ENCODE assay signal across 8 cellular contexts in genomic region chr16:73956592-73957495, GRCh38.
A peak's percentile ranks its signal among the peaks of the same experiment; 100 is the strongest.
DNase-seq lines count a peak whose midpoint lies in the region; ATAC-seq, FAIRE-seq and TF ChIP-seq lines count a peak whose summit lies in the region.

No MANE protein-coding gene starts in this region.

- BruUV-seq in GM12878 (replicated peaks; lab: Mats Ljungman, UMichigan): no TSS peak

- H3K27ac ChIP-seq in OCI-LY1 (ENCODE audit: low read depth, low read length, poor library complexity, severe bottlenecking) (no peak overlapping the region), GM12878 (ENCODE audit: control insufficient read depth, insufficient read depth) (no peak overlapping the region), iPS DF 6.9 (ENCODE audit: low read length) (no peak overlapping the region)

- H3K36me3 ChIP-seq in OCI-LY1 (ENCODE audit: insufficient read depth, low read length) (no peaks in the 10 kb centered on the region), GM12878 (ENCODE audit: control insufficient read depth in 2 of 2, insufficient read depth in 2 of 2, low read length in 1 of 2) (no peaks in the 10 kb centered on the region), iPS DF 6.9 (ENCODE audit: control insufficient read depth, insufficient read depth, low read length) (no peaks in the 10 kb centered on the region)

- peak; percentile 85 for TF ChIP-seq CTCF in OCI-LY1 (IDR thresholded peaks at IDR 0.05; ENCODE audit: low read length)
- peak; percentile 78 to 85 (median 78) for TF ChIP-seq CTCF in GM12878 (IDR thresholded peaks at IDR 0.05 in 2 of 3, conservative IDR thresholded peaks at IDR 0.05 in 1 of 3; ENCODE audit: control insufficient read depth in 2 of 3, extremely low read depth in 1 of 3, insufficient read depth in 1 of 3, low read depth in 3 of 3, low read length in 3 of 3)

- H4K20me1 ChIP-seq in OCI-LY1 (ENCODE audit: insufficient read depth, low read length): no peaks in the 10 kb centered on the region
- no peaks in the 10 kb centered on the region for H4K20me1 ChIP-seq in GM12878 (ENCODE audit: control insufficient read depth, insufficient read depth)

- CTCF ChIA-PET in GM12878 (lab: Yijun Ruan, JAX): interaction anchor here (0.7 to 3.5 kb wide), 15 partner anchors 10 to 1454 kb away, joined by 3 to 17 read pairs (median 4); no protein-coding TSS in a partner anchor

- no peaks in the 10 kb centered on the region for H3K27me3 ChIP-seq in OCI-LY1 (ENCODE audit: insufficient read depth, low read length)
- no peaks in the 10 kb centered on the region for H3K27me3 ChIP-seq in GM12878 (replicated peaks in 1 of 2; ENCODE audit: control insufficient read depth in 2 of 2, insufficient read depth in 2 of 2, low read length in 1 of 2)
- H3K27me3 ChIP-seq in iPS DF 6.9 (ENCODE audit: control insufficient read depth, insufficient read depth, low read length): no peaks in the 10 kb centered on the region

- peak; percentile 80 for FAIRE-seq in GM12878 (lab: Jason Lieb, UNC)

- RAD21 ChIA-PET in GM12878 (lab: Charles Lee; ENCODE audit: unreplicated experiment): interaction anchor here (0.7 to 1.3 kb wide), 5 partner anchors 56 to 1124 kb away, joined by 3 to 4 read pairs (median 3); no protein-coding TSS in a partner anchor

- H3K4me1 ChIP-seq in OCI-LY1 (ENCODE audit: insufficient read depth, low read length, severe bottlenecking) (no peaks in the 10 kb centered on the region), GM12878 (ENCODE audit: control insufficient read depth, insufficient read depth, low read length) (no peaks in the 10 kb centered on the region), iPS DF 6.9 (ENCODE audit: control insufficient read depth, insufficient read depth, low read length) (no peaks in the 10 kb centered on the region; the same call in 1 of the 2 replicates)

- TF ChIP-seq EP300 in GM12878 (IDR thresholded peaks at IDR 0.05; ENCODE audit: borderline replicate concordance in 1 of 2, control insufficient read depth in 1 of 2, low read depth in 2 of 2, low read length in 2 of 2): no peak

- H3K79me2 ChIP-seq in OCI-LY1 (ENCODE audit: insufficient read depth, low read length): no peaks in the 10 kb centered on the region
- H3K79me2 ChIP-seq in GM12878 (ENCODE audit: control insufficient read depth, insufficient read depth, low read length): no peaks in the 10 kb centered on the region

- in situ Hi-C loops in GM12878 (cut with MboI): loop anchor here (10.0 kb wide), 1 partner anchor 1832 kb away; no protein-coding TSS in a partner anchor

- POLR2A ChIA-PET in GM12878 (lab: Charles Lee): no interaction called here

- DNase-seq in activated T-cell treated with anti-CD3 and anti-CD28 coated beads, Interleukin-2, amount 50 U/mL, for 48 hours: peak; percentile 34 to 45
- DNase-seq in activated T-cell treated with anti-CD3 and anti-CD28 coated beads for 4 hours: no peak
- peak; percentile 73 for DNase-seq in HT-29 (ENCODE audit: low spot score)
- peak; percentile 2 for DNase-seq in GM12878 (ENCODE audit: low read depth, low spot score)
- peak; percentile 20 for DNase-seq in iPS DF 6.9 (ENCODE audit: low read depth, low spot score)
- DNase-seq in stimulated activated CD4-positive, alpha-beta T cell treated with anti-CD3 and anti-CD28 coated beads, Interleukin-12 subunit alpha, Interleukin-12 subunit beta, amount 100 ng/mL, for 48 hours (ENCODE audit: low read depth in 2 of 3, low spot score in 1 of 3): peak in 2 of 3 donors; percentile 6 to 41

- H2AFZ ChIP-seq in OCI-LY1 (ENCODE audit: low read length): no peak overlapping the region
- H2AFZ ChIP-seq in GM12878 (ENCODE audit: control insufficient read depth, low read depth, low read length): no peak overlapping the region

- SMC1A ChIA-PET in GM12878 (lab: Charles Lee; ENCODE audit: uncharacterized antibody, unreplicated experiment): interaction anchor here (0.8 kb wide), 1 partner anchor 931 kb away, joined by 3 read pairs; no protein-coding TSS in a partner anchor

- no peak for TF ChIP-seq POLR2A in GM12878 (IDR thresholded peaks at IDR 0.05; ENCODE audit: low read depth, low read length)

- H3K4me2 ChIP-seq in OCI-LY1 (ENCODE audit: low read length) (no peak overlapping the region), GM12878 (ENCODE audit: control insufficient read depth, insufficient read depth) (no peak overlapping the region)

- no peak overlapping the region for H3K4me3 ChIP-seq in OCI-LY1 (ENCODE audit: low read depth, low read length, poor library complexity, severe bottlenecking)
- H3K4me3 ChIP-seq in GM12878: no peak overlapping the region
- H3K4me3 ChIP-seq in iPS DF 6.9 (ENCODE audit: low read length): no peak overlapping the region

- no peaks in the 10 kb centered on the region for H3F3A ChIP-seq in OCI-LY1 (ENCODE audit: insufficient read depth, low read length)

- ATAC-seq in GM12878: peak; percentile 82
- no peak for ATAC-seq in HG03039 (IDR thresholded peaks at IDR 0.05; ENCODE audit: unreplicated experiment)

- intact Hi-C loops in GM12878 (cut with micrococcal nuclease; ENCODE audit: unreplicated experiment): loop anchor here (5.0 kb wide), 3 partner anchors 150 to 1455 kb away; no protein-coding TSS in a partner anchor

- H3K9ac ChIP-seq in OCI-LY1 (ENCODE audit: low read length) (no peak overlapping the region), GM12878 (ENCODE audit: control insufficient read depth, insufficient read depth, low read length) (no peak overlapping the region)

- no peaks in the 10 kb centered on the region for H3K9me2 ChIP-seq in OCI-LY1 (ENCODE audit: low read depth, low read length)

- WGBS in GM12878 (ENCODE audit: insufficient coverage, insufficient replicate concordance, low lambda C conversion rate, missing lambda C conversion rate): 25% methylated on average over 10 of the region's 10 CpGs
- WGBS in iPS DF 6.9 (ENCODE audit: insufficient coverage, insufficient read length): no CpG with 5 or more reads among the region's 10 CpGs

- H3K9me3 ChIP-seq in OCI-LY1 (ENCODE audit: low read length) (no peaks in the 10 kb centered on the region; the same call in 1 of the 2 replicates), GM12878 (replicated peaks; ENCODE audit: control insufficient read depth, insufficient read depth, low read length) (no peaks in the 10 kb centered on the region), iPS DF 6.9 (ENCODE audit: control insufficient read depth, insufficient read depth, low read length) (no peaks in the 10 kb centered on the region)

- peak; percentile 70 for TF ChIP-seq RAD21 in GM12878 (IDR thresholded peaks at IDR 0.05; ENCODE audit: insufficient read depth, low read depth, low read length)

TF ChIP-seq in GM12878, 131 proteins besides CTCF, POLR2A, EP300 and RAD21:
- TF ChIP-seq NFXL1 (IDR thresholded peaks at IDR 0.05; ENCODE audit: borderline replicate concordance): no peak
- no peak for TF ChIP-seq CBFB (IDR thresholded peaks at IDR 0.05; ENCODE audit: low read depth)
- no peak for TF ChIP-seq KAT2A (conservative IDR thresholded peaks at IDR 0.05; ENCODE audit: control insufficient read depth, low read depth, low read length)
- no peak for TF ChIP-seq JUND (IDR thresholded peaks at IDR 0.05; ENCODE audit: low read depth, low read length)
- TF ChIP-seq HCFC1 (IDR thresholded peaks at IDR 0.05; ENCODE audit: low read length): no peak
- TF ChIP-seq SMC3 (IDR thresholded peaks at IDR 0.05; ENCODE audit: borderline replicate concordance, low read length): peak; percentile 55; the same call in 1 of the 2 replicates
- TF ChIP-seq JUNB (IDR thresholded peaks at IDR 0.05): no peak
